In the genomic region with DNA sequence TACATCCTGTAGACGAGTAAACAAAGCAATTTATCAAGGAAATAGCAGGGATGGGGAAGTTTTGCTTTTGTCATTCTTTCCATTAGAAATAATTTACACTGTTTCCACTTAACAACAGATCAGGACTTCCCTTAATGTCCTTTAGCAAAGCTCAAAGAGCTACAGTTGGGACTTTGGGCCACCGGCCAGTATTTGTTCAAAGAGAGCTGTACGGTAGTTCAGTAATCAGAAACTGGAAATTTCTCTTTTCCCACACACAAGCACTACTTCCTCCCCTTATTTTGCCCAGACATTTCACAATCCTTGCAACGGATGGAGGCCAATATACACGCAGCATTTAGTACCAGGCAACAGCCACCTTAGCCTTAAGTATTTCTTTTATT, we compare ENCODE assay signal across 9 cellular contexts. TPM values are rescaled to one million over a fixed set of nuclear protein-coding genes. Genes with fewer than 3 reads are reported as not detected.
DNase-seq lines count a peak whose midpoint lies in the region; ATAC-seq, FAIRE-seq and TF ChIP-seq lines count a peak whose summit lies in the region.
"Had no signal": no experiment of that assay in that cellular context is flagged by ENCODE, and none has a peak within 500 bp of the region (broad histone marks: within the 10 kb centered on the region; RNA-seq: fewer than 3 reads in every experiment).

No MANE protein-coding gene starts in this region.

- ATAC-seq in heart right ventricle (peak; percentile 73 to 89 (median 83)), gastrocnemius medialis (peak; percentile 69 to 79), GM19023 (IDR thresholded peaks at IDR 0.05; ENCODE audit: unreplicated experiment) (no peak)
- no peak for ATAC-seq in CD8-positive, alpha-beta T cell

- TF ChIP-seq POLR2A in GM12891 (IDR thresholded peaks at IDR 0.05; ENCODE audit: low read depth, low read length), result no peak
- TF ChIP-seq POLR2A in gastrocnemius medialis (IDR thresholded peaks at IDR 0.05), result no peak

- no peak overlapping the region for H3K4me3 ChIP-seq in heart right ventricle
- H3K4me3 ChIP-seq in gastrocnemius medialis, result no peak overlapping the region
- no peak overlapping the region for H3K4me3 ChIP-seq in CD8-positive, alpha-beta T cell (ENCODE audit: low read depth, low read length)

- TF ChIP-seq CTCF in heart right ventricle (IDR thresholded peaks at IDR 0.05) (no peak), gastrocnemius medialis (IDR thresholded peaks at IDR 0.05 in 4 of 5, conservative IDR thresholded peaks at IDR 0.05 in 1 of 5) (no peak)
- TF ChIP-seq CTCF in CD8-positive, alpha-beta T cell (IDR thresholded peaks at IDR 0.05), result no peak

- H3K4me1 ChIP-seq in heart right ventricle (peaks cover 0 to 56% (median 18%) of the 10 kb centered on the region in 9 donors), gastrocnemius medialis (no peaks in the 10 kb centered on the region)
- no peaks in the 10 kb centered on the region for H3K4me1 ChIP-seq in CD8-positive, alpha-beta T cell (ENCODE audit: insufficient read depth, low read length)

- no peaks in the 10 kb centered on the region for H3K9me3 ChIP-seq in heart right ventricle
- H3K9me3 ChIP-seq in gastrocnemius medialis, result no peaks in the 10 kb centered on the region
- H3K9me3 ChIP-seq in CD8-positive, alpha-beta T cell (ENCODE audit: low read length), result no peaks in the 10 kb centered on the region

- H3K9me3 Mint-ChIP-seq in CD8-positive, alpha-beta T cell, result no peaks in the 10 kb centered on the region

- H3K36me3 Mint-ChIP-seq in CD8-positive, alpha-beta T cell, result no peaks in the 10 kb centered on the region

- no peak for DNase-seq in GM12891 (ENCODE audit: insufficient read length, low spot score)
- DNase-seq in UCSD-AML1 (lab: John Stamatoyannopoulos, UW; ENCODE audit: unreplicated experiment), result peak; percentile 45
- DNase-seq in heart right ventricle, result peak; percentile 51 to 74
- DNase-seq in gastrocnemius medialis, result peak in 1 of 2 donors; percentile 15
- DNase-seq in CD8-positive, alpha-beta T cell, result no peak
- DNase-seq in NCI-H1048 (lab: John Stamatoyannopoulos, UW), result no peak
- no peak for DNase-seq in T-helper 2 cell

- CTCF ChIA-PET in CD8-positive, alpha-beta T cell (lab: Charles Lee), result no interaction called here

- POLR2A ChIA-PET in CD8-positive, alpha-beta T cell (lab: Charles Lee), result no interaction called here

- intact Hi-C loops in heart right ventricle (cut with DNase I) (loop anchor here in 1 of 10 donors (10.0 kb wide), 1 partner anchor 70 kb away; no protein-coding TSS in a partner anchor), gastrocnemius medialis (cut with DNase I; ENCODE audit: low total_unique reads) (no loop called here)
- intact Hi-C loops in CD8-positive, alpha-beta T cell (cut with DNase I, micrococcal nuclease), result no loop called here

- H3K27me3 Mint-ChIP-seq in CD8-positive, alpha-beta T cell (ENCODE audit: low read depth), result peaks cover 14% of the 10 kb centered on the region

- FAIRE-seq in GM12891 (lab: Jason Lieb, UNC), result no peak
- FAIRE-seq: endometrium had no signal

- H3K27me3 ChIP-seq in heart right ventricle (peaks cover 0 to 4% (median 0%) of the 10 kb centered on the region in 7 donors), gastrocnemius medialis (no peaks in the 10 kb centered on the region)
- H3K27me3 ChIP-seq in CD8-positive, alpha-beta T cell (ENCODE audit: insufficient read depth, low read length), result no peaks in the 10 kb centered on the region

- no peaks in the 10 kb centered on the region for H3K36me3 ChIP-seq in heart right ventricle
- H3K36me3 ChIP-seq in gastrocnemius medialis, result no peaks in the 10 kb centered on the region
- no peaks in the 10 kb centered on the region for H3K36me3 ChIP-seq in CD8-positive, alpha-beta T cell (ENCODE audit: insufficient read depth, low read length)

- in situ Hi-C loops in gastrocnemius medialis (cut with MboI; ENCODE audit: low sequenced_read_pairs in 4 of 4), result no loop called here

- H3K4me3 Mint-ChIP-seq in CD8-positive, alpha-beta T cell, result no peak overlapping the region

- no peaks in the 10 kb centered on the region for H3K4me1 Mint-ChIP-seq in CD8-positive, alpha-beta T cell (ENCODE audit: low read depth)

- WGBS in heart right ventricle, 2 donors, result 31 to 41% methylated on average over 5 of the region's 5 CpGs

- peak overlapping the region in 7 of 10 donors; percentile 14 to 72 (median 50) for H3K27ac ChIP-seq in heart right ventricle
- peak overlapping the region in 2 of 4 donors; percentile 23 to 30 for H3K27ac ChIP-seq in gastrocnemius medialis
- H3K27ac ChIP-seq in CD8-positive, alpha-beta T cell (ENCODE audit: low read depth, low read length), result no peak overlapping the region

- no peak overlapping the region for H3K27ac Mint-ChIP-seq in CD8-positive, alpha-beta T cell

TF ChIP-seq in GM12891, 5 proteins besides CTCF, POLR2A, EP300 and RAD21:
- TF ChIP-seq SPI1 (IDR thresholded peaks at IDR 0.05; ENCODE audit: low read depth, low read length) (0 out of 2 replicates have a peak, but pooled peaks have one; percentile 11), POLR2AphosphoS5 (IDR thresholded peaks at IDR 0.05; ENCODE audit: low read depth, low read length) (no peak)

RNA-seq across cellular contexts. Expression of gene HINT3, which starts 12.1 kb away (rescaled TPM):
- 5.9 TPM for polyA plus RNA-seq in GM12891 (2012; ENCODE audit: low read depth, missing spikeins)
- total RNA-seq in heart right ventricle, result 10 to 100 TPM; 29.8 to 41.6 (median 33.8) TPM
- polyA plus RNA-seq in heart right ventricle, result 10 to 100 TPM in 1 of 2 donors, 1 to 10 TPM in 1; 6.2 to 11.7 TPM
- total RNA-seq in gastrocnemius medialis, result 10 to 100 TPM; 54.3 to 81.5 (median 67.5) TPM
- total RNA-seq in CD8-positive, alpha-beta T cell, result 10 to 100 TPM; 14.2 to 15.4 TPM

RNA-seq across cellular contexts. Expression of gene TRMT11, which starts 41.9 kb away (rescaled TPM):
- 18.5 TPM for polyA plus RNA-seq in GM12891 (2012; ENCODE audit: low read depth, missing spikeins)
- total RNA-seq in heart right ventricle (10 to 100 TPM in 9 of 10 donors, 1 to 10 TPM in 1; 9.8 to 15.8 (median 11.0) TPM), gastrocnemius medialis (10 to 100 TPM in 1 of 4 donors, 1 to 10 TPM in 3; 2.5 to 10.2 (median 6.9) TPM)
- 10 to 100 TPM in 1 of 2 donors, 1 to 10 TPM in 1; 7.2 to 13.2 TPM for polyA plus RNA-seq in heart right ventricle
- 10 to 100 TPM; 19.0 to 19.4 TPM for total RNA-seq in CD8-positive, alpha-beta T cell

Comparison
In these comparisons a context has a peak if more than half of its experiments do, and no peak if none do; other contexts are left out.
1. DNase-seq: peak in UCSD-AML1 (single experiment) and heart right ventricle (2 of 2); none in GM12891 (single experiment), CD8-positive, alpha-beta T cell (0 of 7), NCI-H1048 (single experiment) and T-helper 2 cell (0 of 5).
2. ATAC-seq: peak in heart right ventricle (8 of 8) and gastrocnemius medialis (2 of 2); none in GM19023 (single experiment) and CD8-positive, alpha-beta T cell (single experiment).